ENCODE assay signal across 1 cellular context in genomic region chr4:41935652-41936021, GRCh38.
TF ChIP-seq lines count a peak whose summit lies in the region.

No MANE protein-coding gene starts in this region.

TF ChIP-seq in HepG2, 621 proteins besides CTCF, POLR2A, EP300 and RAD21 (continues in another document):
- TF ChIP-seq TGIF2 (CRISPR knock-in tag; IDR thresholded peaks at IDR 0.05) = peak; percentile 92
- no peak for TF ChIP-seq SOX6 (IDR thresholded peaks at IDR 0.05)
- TF ChIP-seq SOX6 (CRISPR knock-in tag; IDR thresholded peaks at IDR 0.05) = 0 out of 2 replicates have a peak, but pooled peaks have one; percentile 5
- TF ChIP-seq ZNF567 (CRISPR knock-in tag; IDR thresholded peaks at IDR 0.05; ENCODE audit: borderline replicate concordance) = no peak
- TF ChIP-seq ZNF318 (CRISPR knock-in tag; IDR thresholded peaks at IDR 0.05) = 0 out of 2 replicates have a peak, but pooled peaks have one; percentile 5
- TF ChIP-seq RNF2 (conservative IDR thresholded peaks at IDR 0.05; ENCODE audit: low read depth) = peak; percentile 52; the same call in 1 of the 2 replicates
- TF ChIP-seq MYC (CRISPR knock-in tag; IDR thresholded peaks at IDR 0.05; ENCODE audit: borderline replicate concordance) = peak; percentile 33; the same call in 1 of the 2 replicates
- TF ChIP-seq DPF2 (CRISPR knock-in tag; IDR thresholded peaks at IDR 0.05; ENCODE audit: borderline replicate concordance, low read depth) = 0 out of 2 replicates have a peak, but pooled peaks have one; percentile 2
- 0 out of 2 replicates have a peak, but pooled peaks have one; percentile 25 for TF ChIP-seq ZNF234 (CRISPR knock-in tag; conservative IDR thresholded peaks at IDR 0.05)
- TF ChIP-seq ARID5B (CRISPR knock-in tag; IDR thresholded peaks at IDR 0.05) = peak; percentile 11; the same call in 1 of the 2 replicates
- peak; percentile 99 for TF ChIP-seq MNT (IDR thresholded peaks at IDR 0.05)
- TF ChIP-seq AHR (CRISPR knock-in tag; IDR thresholded peaks at IDR 0.05) = no peak
- TF ChIP-seq MXD4 (CRISPR knock-in tag; IDR thresholded peaks at IDR 0.05) = peak; percentile 66; the same call in 1 of the 2 replicates
- no peak for TF ChIP-seq ZNF496 (CRISPR knock-in tag; IDR thresholded peaks at IDR 0.05; ENCODE audit: insufficient replicate concordance)
- no peak for TF ChIP-seq FOXA1 (IDR thresholded peaks at IDR 0.05)
- peak; percentile 8; the same call in 1 of the 2 replicates for TF ChIP-seq FOXA1 (CRISPR knock-in tag; IDR thresholded peaks at IDR 0.05)
- 0 out of 2 replicates have a peak, but pooled peaks have one; percentile 38 for TF ChIP-seq FOXA3 (CRISPR knock-in tag; IDR thresholded peaks at IDR 0.05)
- no peak for TF ChIP-seq SIX4 (CRISPR knock-in tag; IDR thresholded peaks at IDR 0.05)
- TF ChIP-seq, protein P1, sequence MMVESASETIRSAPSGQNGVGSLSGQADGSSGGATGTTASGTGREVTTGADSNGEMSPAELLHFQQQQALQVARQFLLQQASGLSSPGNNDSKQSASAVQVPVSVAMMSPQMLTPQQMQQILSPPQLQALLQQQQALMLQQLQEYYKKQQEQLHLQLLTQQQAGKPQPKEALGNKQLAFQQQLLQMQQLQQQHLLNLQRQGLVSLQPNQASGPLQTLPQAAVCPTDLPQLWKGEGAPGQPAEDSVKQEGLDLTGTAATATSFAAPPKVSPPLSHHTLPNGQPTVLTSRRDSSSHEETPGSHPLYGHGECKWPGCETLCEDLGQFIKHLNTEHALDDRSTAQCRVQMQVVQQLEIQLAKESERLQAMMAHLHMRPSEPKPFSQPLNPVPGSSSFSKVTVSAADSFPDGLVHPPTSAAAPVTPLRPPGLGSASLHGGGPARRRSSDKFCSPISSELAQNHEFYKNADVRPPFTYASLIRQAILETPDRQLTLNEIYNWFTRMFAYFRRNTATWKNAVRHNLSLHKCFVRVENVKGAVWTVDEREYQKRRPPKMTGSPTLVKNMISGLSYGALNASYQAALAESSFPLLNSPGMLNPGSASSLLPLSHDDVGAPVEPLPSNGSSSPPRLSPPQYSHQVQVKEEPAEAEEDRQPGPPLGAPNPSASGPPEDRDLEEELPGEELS (CRISPR knock-in tag; IDR thresholded peaks at IDR 0.05) = 0 out of 2 replicates have a peak, but pooled peaks have one; percentile 22
- peak; percentile 57 for TF ChIP-seq FOSL2 (CRISPR knock-in tag; IDR thresholded peaks at IDR 0.05)
- TF ChIP-seq, protein P2, sequence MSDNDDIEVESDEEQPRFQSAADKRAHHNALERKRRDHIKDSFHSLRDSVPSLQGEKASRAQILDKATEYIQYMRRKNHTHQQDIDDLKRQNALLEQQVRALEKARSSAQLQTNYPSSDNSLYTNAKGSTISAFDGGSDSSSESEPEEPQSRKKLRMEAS (IDR thresholded peaks at IDR 0.05) = peak; percentile 89
- TF ChIP-seq ZSCAN12 (CRISPR knock-in tag; IDR thresholded peaks at IDR 0.05) = no peak
- TF ChIP-seq, protein P3, sequence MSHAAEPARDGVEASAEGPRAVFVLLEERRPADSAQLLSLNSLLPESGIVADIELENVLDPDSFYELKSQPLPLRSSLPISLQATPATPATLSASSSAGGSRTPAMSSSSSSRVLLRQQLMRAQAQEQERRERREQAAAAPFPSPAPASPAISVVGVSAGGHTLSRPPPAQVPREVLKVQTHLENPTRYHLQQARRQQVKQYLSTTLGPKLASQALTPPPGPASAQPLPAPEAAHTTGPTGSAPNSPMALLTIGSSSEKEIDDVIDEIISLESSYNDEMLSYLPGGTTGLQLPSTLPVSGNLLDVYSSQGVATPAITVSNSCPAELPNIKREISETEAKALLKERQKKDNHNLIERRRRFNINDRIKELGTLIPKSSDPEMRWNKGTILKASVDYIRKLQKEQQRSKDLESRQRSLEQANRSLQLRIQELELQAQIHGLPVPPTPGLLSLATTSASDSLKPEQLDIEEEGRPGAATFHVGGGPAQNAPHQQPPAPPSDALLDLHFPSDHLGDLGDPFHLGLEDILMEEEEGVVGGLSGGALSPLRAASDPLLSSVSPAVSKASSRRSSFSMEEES (CRISPR knock-in tag; IDR thresholded peaks at IDR 0.05) = peak; percentile 42; the same call in 1 of the 2 replicates
- TF ChIP-seq, protein P4, sequence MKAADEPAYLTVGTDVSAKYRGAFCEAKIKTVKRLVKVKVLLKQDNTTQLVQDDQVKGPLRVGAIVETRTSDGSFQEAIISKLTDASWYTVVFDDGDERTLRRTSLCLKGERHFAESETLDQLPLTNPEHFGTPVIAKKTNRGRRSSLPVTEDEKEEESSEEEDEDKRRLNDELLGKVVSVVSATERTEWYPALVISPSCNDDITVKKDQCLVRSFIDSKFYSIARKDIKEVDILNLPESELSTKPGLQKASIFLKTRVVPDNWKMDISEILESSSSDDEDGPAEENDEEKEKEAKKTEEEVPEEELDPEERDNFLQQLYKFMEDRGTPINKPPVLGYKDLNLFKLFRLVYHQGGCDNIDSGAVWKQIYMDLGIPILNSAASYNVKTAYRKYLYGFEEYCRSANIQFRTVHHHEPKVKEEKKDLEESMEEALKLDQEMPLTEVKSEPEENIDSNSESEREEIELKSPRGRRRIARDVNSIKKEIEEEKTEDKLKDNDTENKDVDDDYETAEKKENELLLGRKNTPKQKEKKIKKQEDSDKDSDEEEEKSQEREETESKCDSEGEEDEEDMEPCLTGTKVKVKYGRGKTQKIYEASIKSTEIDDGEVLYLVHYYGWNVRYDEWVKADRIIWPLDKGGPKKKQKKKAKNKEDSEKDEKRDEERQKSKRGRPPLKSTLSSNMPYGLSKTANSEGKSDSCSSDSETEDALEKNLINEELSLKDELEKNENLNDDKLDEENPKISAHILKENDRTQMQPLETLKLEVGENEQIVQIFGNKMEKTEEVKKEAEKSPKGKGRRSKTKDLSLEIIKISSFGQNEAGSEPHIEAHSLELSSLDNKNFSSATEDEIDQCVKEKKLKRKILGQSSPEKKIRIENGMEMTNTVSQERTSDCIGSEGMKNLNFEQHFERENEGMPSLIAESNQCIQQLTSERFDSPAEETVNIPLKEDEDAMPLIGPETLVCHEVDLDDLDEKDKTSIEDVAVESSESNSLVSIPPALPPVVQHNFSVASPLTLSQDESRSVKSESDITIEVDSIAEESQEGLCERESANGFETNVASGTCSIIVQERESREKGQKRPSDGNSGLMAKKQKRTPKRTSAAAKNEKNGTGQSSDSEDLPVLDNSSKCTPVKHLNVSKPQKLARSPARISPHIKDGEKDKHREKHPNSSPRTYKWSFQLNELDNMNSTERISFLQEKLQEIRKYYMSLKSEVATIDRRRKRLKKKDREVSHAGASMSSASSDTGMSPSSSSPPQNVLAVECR (CRISPR knock-in tag; IDR thresholded peaks at IDR 0.05; ENCODE audit: borderline replicate concordance) = peak; percentile 6; the same call in 1 of the 2 replicates
- TF ChIP-seq MXI1 (IDR thresholded peaks at IDR 0.05; ENCODE audit: borderline replicate concordance, low read depth, low read length) = peak; percentile 90; the same call in 2 of the 3 replicates
- TF ChIP-seq YEATS4 (CRISPR knock-in tag; IDR thresholded peaks at IDR 0.05; ENCODE audit: borderline replicate concordance) = 0 out of 2 replicates have a peak, but pooled peaks have one; percentile 19
- TF ChIP-seq ARNTL (CRISPR knock-in tag; IDR thresholded peaks at IDR 0.05) = 0 out of 2 replicates have a peak, but pooled peaks have one; percentile 5
- TF ChIP-seq TFDP1 (CRISPR knock-in tag; IDR thresholded peaks at IDR 0.05; ENCODE audit: borderline replicate concordance) = peak; percentile 23; the same call in 1 of the 2 replicates
- no peak for TF ChIP-seq POLR2AphosphoS2 (IDR thresholded peaks at IDR 0.05; ENCODE audit: low read depth, low read length)
- TF ChIP-seq DNMT3B (CRISPR knock-in tag; conservative IDR thresholded peaks at IDR 0.05) = 0 out of 2 replicates have a peak, but pooled peaks have one; percentile 68
